Comparison of ENCODE assay signal across 1 cellular context in genomic region chr11:60914620-60915249, GRCh38.
TF ChIP-seq lines count a peak whose summit lies in the region.

No MANE protein-coding gene starts in this region.

TF ChIP-seq in K562, 482 proteins besides CTCF, POLR2A, EP300 and RAD21:
- TF ChIP-seq ZNF511 (CRISPR knock-in tag; IDR thresholded peaks at IDR 0.05), result no peak
- peak; percentile 78 for TF ChIP-seq HNRNPL (IDR thresholded peaks at IDR 0.05; ENCODE audit: low read depth, low read length)
- no peak for TF ChIP-seq GABPB1 (CRISPR knock-in tag; IDR thresholded peaks at IDR 0.05)
- TF ChIP-seq MNT (conservative IDR thresholded peaks at IDR 0.05), result peak in 1 of 2 experiments; percentile 8; a peak in 1 of 4 replicates
- TF ChIP-seq RBFOX2 (IDR thresholded peaks at IDR 0.05; ENCODE audit: low read depth, low read length), result peak; percentile 62
- peak in 1 of 2 experiments; percentile 44 for TF ChIP-seq E2F6 (IDR thresholded peaks at IDR 0.05; ENCODE audit: borderline replicate concordance in 1 of 2, extremely low read depth in 1 of 2, insufficient read depth in 1 of 2, insufficient read length in 1 of 2, low read depth in 1 of 2, low read length in 1 of 2, poor library complexity in 1 of 2, severe bottlenecking in 1 of 2)
- TF ChIP-seq CBX2 (IDR thresholded peaks at IDR 0.05; ENCODE audit: insufficient read depth, low read length, poor library complexity, severe bottlenecking), result no peak
- TF ChIP-seq POLR2G (IDR thresholded peaks at IDR 0.05; ENCODE audit: low read depth, low read length), result peak; percentile 20
- no peak for TF ChIP-seq ESRRA (IDR thresholded peaks at IDR 0.05; ENCODE audit: borderline replicate concordance, low read depth)
- no peak for TF ChIP-seq MCM7 (IDR thresholded peaks at IDR 0.05)
- TF ChIP-seq SIN3A (IDR thresholded peaks at IDR 0.05; ENCODE audit: borderline replicate concordance in 2 of 2, control insufficient read depth in 1 of 2, low read depth in 2 of 2, low read length in 2 of 2), result 0 out of 4 replicates have a peak, but pooled peaks of 1 of the 2 experiments have one; percentile 13
- TF ChIP-seq TEAD2 (tag; IDR thresholded peaks at IDR 0.05), result no peak
- TF ChIP-seq HMGXB4 (CRISPR knock-in tag; IDR thresholded peaks at IDR 0.05), result peak; percentile 11; the same call in 1 of the 2 replicates
- 0 out of 2 replicates have a peak, but pooled peaks have one; percentile 3 for TF ChIP-seq ZNF592 (IDR thresholded peaks at IDR 0.05)
- no peak for TF ChIP-seq JUN (IDR thresholded peaks at IDR 0.05; ENCODE audit: borderline replicate concordance, low read depth, low read length)
- TF ChIP-seq JUN (CRISPR knock-in tag; IDR thresholded peaks at IDR 0.05; ENCODE audit: borderline replicate concordance), result no peak
- peak; percentile 23; the same call in 1 of the 2 replicates for TF ChIP-seq MAX (CRISPR knock-in tag; IDR thresholded peaks at IDR 0.05)
- TF ChIP-seq CUX1 (CRISPR knock-in tag; IDR thresholded peaks at IDR 0.05), result no peak
- TF ChIP-seq USF2 (CRISPR knock-in tag; IDR thresholded peaks at IDR 0.05), result no peak
TF ChIP-seq in K562: peak in this region for 9.
